8 cellular contexts compared by ENCODE assay signal in the genomic region with DNA sequence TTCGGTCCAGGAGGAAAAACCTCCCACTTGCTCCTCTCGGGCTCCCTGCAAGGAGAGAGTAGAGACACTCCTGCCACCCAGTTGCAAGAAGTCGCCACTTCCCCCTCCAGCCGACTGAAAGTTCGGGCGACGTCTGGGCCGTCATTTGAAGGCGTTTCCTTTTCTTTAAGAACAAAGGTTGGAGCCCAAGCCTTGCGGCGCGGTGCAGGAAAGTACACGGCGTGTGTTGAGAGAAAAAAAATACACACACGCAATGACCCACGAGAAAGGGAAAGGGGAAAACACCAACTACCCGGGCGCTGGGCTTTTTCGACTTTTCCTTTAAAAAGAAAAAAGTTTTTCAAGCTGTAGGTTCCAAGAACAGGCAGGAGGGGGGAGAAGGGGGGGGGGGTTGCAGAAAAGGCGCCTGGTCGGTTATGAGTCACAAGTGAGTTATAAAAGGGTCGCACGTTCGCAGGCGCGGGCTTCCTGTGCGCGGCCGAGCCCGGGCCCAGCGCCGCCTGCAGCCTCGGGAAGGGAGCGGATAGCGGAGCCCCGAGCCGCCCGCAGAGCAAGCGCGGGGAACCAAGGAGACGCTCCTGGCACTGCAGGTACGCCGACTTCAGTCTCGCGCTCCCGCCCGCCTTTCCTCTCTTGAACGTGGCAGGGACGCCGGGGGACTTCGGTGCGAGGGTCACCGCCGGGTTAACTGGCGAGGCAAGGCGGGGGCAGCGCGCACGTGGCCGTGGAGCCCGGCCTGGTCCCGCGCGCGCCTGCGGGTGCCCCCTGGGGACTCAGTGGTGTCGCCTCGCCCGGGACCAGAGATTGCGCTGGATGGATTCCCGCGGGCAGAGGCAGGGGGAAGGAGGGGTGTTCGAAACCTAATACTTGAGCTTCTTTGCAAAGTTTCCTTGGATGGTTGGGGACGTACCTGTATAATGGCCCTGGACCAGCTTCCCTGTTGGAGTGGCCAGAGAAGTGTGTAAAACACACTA. TPM values are rescaled to one million over a fixed set of nuclear protein-coding genes. Genes with fewer than 3 reads are reported as not detected.
DNase-seq lines count a peak whose midpoint lies in the region; ATAC-seq, FAIRE-seq and TF ChIP-seq lines count a peak whose summit lies in the region.

No MANE protein-coding gene starts in this region.

- no peaks in the 10 kb centered on the region for H3K4me1 ChIP-seq in hepatocyte (ENCODE audit: insufficient read depth)

- peak; percentile 66 for DNase-seq in AG08395 (ENCODE audit: low spot score)
- DNase-seq in GM19239 (ENCODE audit: insufficient read length, low spot score) = no peak
- peak; percentile 20 for DNase-seq in SW480 (ENCODE audit: low spot score)
- DNase-seq in activated naive CD8-positive, alpha-beta T cell treated with anti-CD3 and anti-CD28 coated beads, Interleukin-2, amount 50 U/mL, for 16 hours (ENCODE audit: low read depth, low spot score) = peak; percentile 73
- DNase-seq in hepatocyte (ENCODE audit: low spot score) = peak; percentile 82
- no peak for DNase-seq in NCI-H2196 treated with DMSO at 0.1 percent for 48 hours (lab: John Stamatoyannopoulos, UW; ENCODE audit: unreplicated experiment)

- H3K27ac ChIP-seq in hepatocyte (peak overlapping the region; percentile 30), skin epidermis (peak overlapping the region in 19 of 21 experiments; percentile 4 to 90 (median 78))

- 7% methylated on average over 62 of the region's 74 CpGs for WGBS in hepatocyte (ENCODE audit: low lambda C conversion rate, missing lambda C conversion rate)

- peak overlapping the region; percentile 95 for H3K4me2 ChIP-seq in hepatocyte

- peak; percentile 89 for FAIRE-seq in GM19239 (lab: Jason Lieb, UNC)

- H4K20me1 ChIP-seq in hepatocyte (ENCODE audit: insufficient read depth, poor library complexity, severe bottlenecking) = no peaks in the 10 kb centered on the region

- no peaks in the 10 kb centered on the region for H3K27me3 ChIP-seq in hepatocyte

- no peaks in the 10 kb centered on the region for H3K9me2 ChIP-seq in hepatocyte (replicated peaks; ENCODE audit: insufficient read depth)

- TF ChIP-seq CTCF in hepatocyte (IDR thresholded peaks at IDR 0.05; ENCODE audit: poor library complexity) = peak; percentile 41

- no peaks in the 10 kb centered on the region for H3K79me2 ChIP-seq in hepatocyte

- peak overlapping the region; percentile 69 for H2AFZ ChIP-seq in hepatocyte

- no peaks in the 10 kb centered on the region for H3K9me3 ChIP-seq in hepatocyte (ENCODE audit: low read depth)

- no peaks in the 10 kb centered on the region for H3K36me3 ChIP-seq in hepatocyte (replicated peaks; ENCODE audit: insufficient read depth, low read depth)

- H3K4me3 ChIP-seq in hepatocyte (peak overlapping the region; percentile 32), skin epidermis (peak overlapping the region; percentile 39 to 66 (median 53))

- ATAC-seq in HG03378 (IDR thresholded peaks at IDR 0.05; ENCODE audit: unreplicated experiment) = peak; percentile 28

RNA-seq across cellular contexts. Expression of gene MRPL39, which starts 45.3 kb away (rescaled TPM):
- total RNA-seq in hepatocyte = 22.8 and 27.4 TPM in 2 replicates
- 43.0 and 47.0 TPM in 2 replicates for polyA plus RNA-seq in hepatocyte

Comparison
In these comparisons a context has a peak if more than half of its experiments do, and no peak if none do; other contexts are left out.
1. DNase-seq: peak in AG08395 (single experiment), SW480 (single experiment), activated naive CD8-positive, alpha-beta T cell treated with anti-CD3 and anti-CD28 coated beads, Interleukin-2, amount 50 U/mL, for 16 hours (single experiment) and hepatocyte (single experiment); none in GM19239 (single experiment) and NCI-H2196 treated with DMSO at 0.1 percent for 48 hours (single experiment).